2 cellular contexts compared by ENCODE assay signal in genomic region chr1:44367932-44368331, GRCh38.
TF ChIP-seq lines count a peak whose summit lies in the region.

No MANE protein-coding gene starts in this region.

TF ChIP-seq in GM23338, 12 proteins besides CTCF, POLR2A, EP300 and RAD21:
- TF ChIP-seq, protein P1, sequence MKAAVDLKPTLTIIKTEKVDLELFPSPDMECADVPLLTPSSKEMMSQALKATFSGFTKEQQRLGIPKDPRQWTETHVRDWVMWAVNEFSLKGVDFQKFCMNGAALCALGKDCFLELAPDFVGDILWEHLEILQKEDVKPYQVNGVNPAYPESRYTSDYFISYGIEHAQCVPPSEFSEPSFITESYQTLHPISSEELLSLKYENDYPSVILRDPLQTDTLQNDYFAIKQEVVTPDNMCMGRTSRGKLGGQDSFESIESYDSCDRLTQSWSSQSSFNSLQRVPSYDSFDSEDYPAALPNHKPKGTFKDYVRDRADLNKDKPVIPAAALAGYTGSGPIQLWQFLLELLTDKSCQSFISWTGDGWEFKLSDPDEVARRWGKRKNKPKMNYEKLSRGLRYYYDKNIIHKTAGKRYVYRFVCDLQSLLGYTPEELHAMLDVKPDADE (IDR thresholded peaks at IDR 0.05), result no peak
- TF ChIP-seq ZNF114 (CRISPR knock-in tag; IDR thresholded peaks at IDR 0.05) (no peak), STAT1 (IDR thresholded peaks at IDR 0.05; ENCODE audit: unreplicated experiment) (no peak), CREB1 (CRISPR knock-in tag; IDR thresholded peaks at IDR 0.05; ENCODE audit: low read depth) (no peak), ZNF462 (CRISPR knock-in tag; IDR thresholded peaks at IDR 0.05) (no peak)
TF ChIP-seq in GM23338: peak in this region for 0.

TF ChIP-seq in H1, 55 proteins besides CTCF, POLR2A, EP300 and RAD21:
- TF ChIP-seq TAF1 (IDR thresholded peaks at IDR 0.05; ENCODE audit: low read depth, low read length), result no peak
- TF ChIP-seq PHF8 (conservative IDR thresholded peaks at IDR 0.05; ENCODE audit: low read depth, low read length), result no peak
- TF ChIP-seq CHD2 (IDR thresholded peaks at IDR 0.05; ENCODE audit: low read length), result no peak
- TF ChIP-seq POU5F1 (IDR thresholded peaks at IDR 0.05; ENCODE audit: low read depth, low read length), result no peak
- no peak for TF ChIP-seq KDM5A (IDR thresholded peaks at IDR 0.05; ENCODE audit: low read length)
- no peak for TF ChIP-seq HDAC2 (IDR thresholded peaks at IDR 0.05; ENCODE audit: borderline replicate concordance in 1 of 2, low read depth in 2 of 2, low read length in 2 of 2)
- no peak for TF ChIP-seq YY1 (IDR thresholded peaks at IDR 0.05; ENCODE audit: low read depth, low read length)
- no peak for TF ChIP-seq SP2 (IDR thresholded peaks at IDR 0.05; ENCODE audit: low read length)
- TF ChIP-seq CBX5 (IDR thresholded peaks at IDR 0.05; ENCODE audit: low read depth, low read length), result no peak
- no peak for TF ChIP-seq TAF7 (optimal IDR thresholded peaks at IDR 0.05; ENCODE audit: borderline replicate concordance, low read depth, low read length)
- no peak for TF ChIP-seq GTF2F1 (IDR thresholded peaks at IDR 0.05; ENCODE audit: borderline replicate concordance, low read depth, low read length)
- TF ChIP-seq SAP30 (IDR thresholded peaks at IDR 0.05; ENCODE audit: insufficient read depth, insufficient replicate concordance, low read length), result no peak
- TF ChIP-seq, protein P2, sequence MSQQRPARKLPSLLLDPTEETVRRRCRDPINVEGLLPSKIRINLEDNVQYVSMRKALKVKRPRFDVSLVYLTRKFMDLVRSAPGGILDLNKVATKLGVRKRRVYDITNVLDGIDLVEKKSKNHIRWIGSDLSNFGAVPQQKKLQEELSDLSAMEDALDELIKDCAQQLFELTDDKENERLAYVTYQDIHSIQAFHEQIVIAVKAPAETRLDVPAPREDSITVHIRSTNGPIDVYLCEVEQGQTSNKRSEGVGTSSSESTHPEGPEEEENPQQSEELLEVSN (IDR thresholded peaks at IDR 0.05), result no peak
- no peak for TF ChIP-seq BRCA1 (IDR thresholded peaks at IDR 0.05; ENCODE audit: low read depth, low read length)
- TF ChIP-seq MAFK (IDR thresholded peaks at IDR 0.05; ENCODE audit: low read depth, low read length), result no peak
- no peak for TF ChIP-seq RNF2 (IDR thresholded peaks at IDR 0.05; ENCODE audit: borderline replicate concordance, low read depth, low read length, missing control alignments, poor library complexity, severe bottlenecking)
- TF ChIP-seq TCF12 (IDR thresholded peaks at IDR 0.05; ENCODE audit: low read depth, low read length), result no peak
- TF ChIP-seq SP4 (IDR thresholded peaks at IDR 0.05; ENCODE audit: low read length), result no peak
